Comparison of ENCODE assay signal across 8 cellular contexts in the genomic region with DNA sequence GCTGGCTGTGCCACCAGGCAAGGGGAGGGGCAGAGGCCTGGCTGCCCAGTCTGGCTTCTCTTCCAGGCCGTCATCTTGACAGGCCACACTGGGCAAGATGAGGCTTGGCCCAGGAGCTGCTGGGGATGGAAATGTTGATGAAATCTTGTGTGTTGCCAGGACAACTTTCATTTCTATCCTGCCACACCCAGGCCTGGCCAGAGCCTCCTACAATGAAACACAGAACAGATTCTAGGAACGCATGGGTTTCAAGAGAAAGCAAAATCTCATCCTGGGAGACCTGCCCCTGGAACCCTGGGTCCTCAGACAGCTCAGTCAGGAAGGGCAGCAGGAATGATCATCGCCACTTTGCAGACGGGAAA. TPM values are rescaled to one million over a fixed set of nuclear protein-coding genes. Genes with fewer than 3 reads are reported as not detected.
A peak's percentile ranks its signal among the peaks of the same experiment; 100 is the strongest.
DNase-seq lines count a peak whose midpoint lies in the region; ATAC-seq, FAIRE-seq and TF ChIP-seq lines count a peak whose summit lies in the region.

No MANE protein-coding gene starts in this region.

- H4K20me1 ChIP-seq in hepatocyte (ENCODE audit: insufficient read depth, poor library complexity, severe bottlenecking) = no peaks in the 10 kb centered on the region

- no peak for FAIRE-seq in small intestine (lab: Jason Lieb, UNC)

- H3K4me3 ChIP-seq in adrenal gland (peak overlapping the region in 1 of 4 donors; percentile 52), hepatocyte (no peak overlapping the region), small intestine (ENCODE audit: low read depth in 1 of 2, low read length in 2 of 2) (no peak overlapping the region)

- TF ChIP-seq CTCF in adrenal gland (IDR thresholded peaks at IDR 0.05) (no peak), hepatocyte (IDR thresholded peaks at IDR 0.05; ENCODE audit: poor library complexity) (no peak)

- H3K27ac ChIP-seq in adrenal gland = peak overlapping the region in 4 of 5 donors; percentile 76 to 93 (median 84)
- H3K27ac ChIP-seq in hepatocyte = peak overlapping the region; percentile 98
- H3K27ac ChIP-seq in small intestine (ENCODE audit: low read depth in 1 of 2, low read length in 1 of 2) = peak overlapping the region; percentile 69 to 73

- peaks cover 0 to 10% of the 10 kb centered on the region in 2 donors for H3K36me3 ChIP-seq in adrenal gland (replicated peaks in 1 of 2)
- no peaks in the 10 kb centered on the region for H3K36me3 ChIP-seq in hepatocyte (replicated peaks; ENCODE audit: insufficient read depth, low read depth)
- H3K36me3 ChIP-seq in small intestine (ENCODE audit: control insufficient read depth in 2 of 2, insufficient read depth in 2 of 2, low read length in 2 of 2) = peaks cover 0 to 3% of the 10 kb centered on the region in 2 donors

- no peak for TF ChIP-seq POLR2A in adrenal gland (IDR thresholded peaks at IDR 0.05)

- peaks cover 23 to 37% of the 10 kb centered on the region in 2 donors for H3K4me1 ChIP-seq in adrenal gland (replicated peaks in 1 of 2)
- peaks cover 40% of the 10 kb centered on the region for H3K4me1 ChIP-seq in hepatocyte (ENCODE audit: insufficient read depth)
- peaks cover 5 to 9% of the 10 kb centered on the region in 2 donors for H3K4me1 ChIP-seq in small intestine (ENCODE audit: control insufficient read depth in 2 of 2, insufficient read depth in 1 of 2, low read depth in 1 of 2, low read length in 1 of 2)

- H3K9me3 ChIP-seq in adrenal gland (replicated peaks in 1 of 3) (no peaks in the 10 kb centered on the region), hepatocyte (ENCODE audit: low read depth) (no peaks in the 10 kb centered on the region), small intestine (ENCODE audit: control insufficient read depth, low read depth) (no peaks in the 10 kb centered on the region)

- no peaks in the 10 kb centered on the region for H3K27me3 ChIP-seq in adrenal gland
- no peaks in the 10 kb centered on the region for H3K27me3 ChIP-seq in hepatocyte
- no peaks in the 10 kb centered on the region for H3K27me3 ChIP-seq in small intestine (ENCODE audit: control insufficient read depth in 2 of 2, insufficient read depth in 2 of 2, low read length in 2 of 2)

- DNase-seq in SIG-M5 treated with dmso at 0.1 percent for 504 hours (lab: John Stamatoyannopoulos, UW; ENCODE audit: unreplicated experiment) (peak; percentile 62), SIG-M5 (lab: John Stamatoyannopoulos, UW) (no peak), adrenal gland (peak; percentile 70 to 94 (median 89)), hepatocyte (ENCODE audit: low spot score) (peak; percentile 78), small intestine (no peak), Kasumi-1 (lab: John Stamatoyannopoulos, UW) (no peak)
- no peak for DNase-seq in activated T-cell treated with anti-CD3 and anti-CD28 coated beads, Interleukin-2, amount 50 U/mL, for 1 hour

- intact Hi-C loops in adrenal gland (cut with DNase I) = no loop called here

- no peaks in the 10 kb centered on the region for H3K9me2 ChIP-seq in hepatocyte (replicated peaks; ENCODE audit: insufficient read depth)

- H3K79me2 ChIP-seq in hepatocyte = no peaks in the 10 kb centered on the region

- peak overlapping the region; percentile 22 for H2AFZ ChIP-seq in hepatocyte

- WGBS in adrenal gland, 4 donors = 35 to 49% (median 48%) methylated on average over 4 of the region's 4 CpGs
- 29% methylated on average over 4 of the region's 4 CpGs for WGBS in hepatocyte (ENCODE audit: low lambda C conversion rate, missing lambda C conversion rate)
- WGBS in small intestine, 3 donors = 10 to 28% (median 21%) methylated on average over 4 of the region's 4 CpGs

- no peak for ATAC-seq in GM19035 (IDR thresholded peaks at IDR 0.05; ENCODE audit: unreplicated experiment)

- H3K4me2 ChIP-seq in hepatocyte = peak overlapping the region; percentile 65

RNA-seq across cellular contexts. Expression of a gene that starts 9.3 kb away (rescaled TPM):
- total RNA-seq in adrenal gland (10 to 100 TPM in 7 of 8 donors, 1 to 10 TPM in 1; 8.5 to 28.1 (median 17.6) TPM), hepatocyte (6.7 and 12.2 TPM in 2 replicates)
- polyA plus RNA-seq in adrenal gland (10 to 100 TPM in 2 of 3 donors, 1 to 10 TPM in 1; 4.5 to 18.0 (median 14.7) TPM), hepatocyte (7.6 and 10.5 TPM in 2 replicates), small intestine (10 to 100 TPM; 11.2 to 13.3 (median 13.0) TPM)

RNA-seq across cellular contexts. Expression of a gene that starts 22.7 kb away (rescaled TPM):
- total RNA-seq in adrenal gland (100 to 1,000 TPM in 1 of 8 donors, 10 to 100 TPM in 7; 25.1 to 159 (median 46.8) TPM), hepatocyte (17.1 and 19.2 TPM in 2 replicates)
- polyA plus RNA-seq in adrenal gland (10 to 100 TPM; 23.3 to 26.0 (median 24.4) TPM), hepatocyte (13.5 and 14.5 TPM in 2 replicates), small intestine (10 to 100 TPM; 17.5 to 51.7 (median 46.5) TPM)

RNA-seq across cellular contexts. Expression of a gene that starts 35.5 kb away (rescaled TPM):
- total RNA-seq in adrenal gland = 10 to 100 TPM; 13.1 to 30.6 (median 23.6) TPM
- polyA plus RNA-seq in adrenal gland = 10 to 100 TPM in 2 of 3 donors, 1 to 10 TPM in 1; 7.9 to 71.3 (median 44.5) TPM
- 8.1 and 8.2 TPM in 2 replicates for total RNA-seq in hepatocyte
- polyA plus RNA-seq in hepatocyte = 11.2 and 13.7 TPM in 2 replicates
- 100 to 1,000 TPM in 2 of 3 donors, 10 to 100 TPM in 1; 21.1 to 184 (median 165) TPM for polyA plus RNA-seq in small intestine

RNA-seq across cellular contexts. Expression of a gene that starts 38.6 kb away (rescaled TPM):
- 100 to 1,000 TPM in 5 of 8 donors, 10 to 100 TPM in 3; 48.6 to 246 (median 149) TPM for total RNA-seq in adrenal gland
- polyA plus RNA-seq in adrenal gland = 10 to 100 TPM; 33.2 to 68.1 (median 36.4) TPM
- 49.2 and 69.7 TPM in 2 replicates for total RNA-seq in hepatocyte
- polyA plus RNA-seq in hepatocyte = 35.7 and 41.8 TPM in 2 replicates
- 10 to 100 TPM in 2 of 3 donors, 1 to 10 TPM in 1; 7.8 to 11.9 (median 10.5) TPM for polyA plus RNA-seq in small intestine

RNA-seq across cellular contexts. Expression of a gene that starts 50.7 kb away (rescaled TPM):
- total RNA-seq in adrenal gland (10 to 100 TPM in 6 of 8 donors, 1 to 10 TPM in 2; 6.7 to 20.3 (median 15.3) TPM), hepatocyte (0.30 and 1.4 TPM in 2 replicates)
- polyA plus RNA-seq in adrenal gland (10 to 100 TPM in 2 of 3 donors, 1 to 10 TPM in 1; 3.6 to 31.9 (median 13.7) TPM), hepatocyte (1.2 and 2.9 TPM in 2 replicates), small intestine (10 to 100 TPM in 1 of 3 donors, 1 to 10 TPM in 2; 3.1 to 15.4 (median 8.3) TPM)

Comparison
In these comparisons a context has a peak if more than half of its experiments do, and no peak if none do; other contexts are left out.
1. DNase-seq: peak in SIG-M5 treated with dmso at 0.1 percent for 504 hours (single experiment), adrenal gland (7 of 7) and hepatocyte (single experiment); none in SIG-M5 (single experiment), small intestine (single experiment), activated T-cell treated with anti-CD3 and anti-CD28 coated beads, Interleukin-2, amount 50 U/mL, for 1 hour (single experiment) and Kasumi-1 (0 of 2).
2. Peak in every context shown above with its lines, with median percentiles within 50 percentile points of each other: H3K27ac ChIP-seq.